ENCODE assay signal across 9 cellular contexts in genomic region chr2:206764673-206765241, GRCh38. TPM values are rescaled to one million over a fixed set of nuclear protein-coding genes. Genes with fewer than 3 reads are reported as not detected.
A peak's percentile ranks its signal among the peaks of the same experiment; 100 is the strongest.
DNase-seq lines count a peak whose midpoint lies in the region; ATAC-seq and TF ChIP-seq lines count a peak whose summit lies in the region.
"Had no signal": no experiment of that assay in that cellular context is flagged by ENCODE, and none has a peak within 500 bp of the region (broad histone marks: within the 10 kb centered on the region; RNA-seq: fewer than 3 reads in every experiment).

No MANE protein-coding gene starts in this region.

- no peaks in the 10 kb centered on the region for H3K9me3 ChIP-seq in right lobe of liver

- DNase-seq in GM12865 (ENCODE audit: low read depth) (peak; percentile 7), right lobe of liver (no peak), middle frontal gyrus (ENCODE audit: extremely low spot score, low spot score) (no peak), NCI-H345 (lab: John Stamatoyannopoulos, UW) (no peak), AML-193 (lab: John Stamatoyannopoulos, UW) (no peak)

- TF ChIP-seq POLR2A in right lobe of liver (IDR thresholded peaks at IDR 0.05), result no peak

- ATAC-seq in HG03066 (IDR thresholded peaks at IDR 0.05; ENCODE audit: low read depth, unreplicated experiment), result peak; percentile 33
- ATAC-seq in right lobe of liver, result no peak

- H3K4me3 ChIP-seq in GM12865 (ENCODE audit: low read depth, low read length), result peak overlapping the region; percentile 69
- peak overlapping the region; percentile 79 to 96 (median 92) for H3K4me3 ChIP-seq in right lobe of liver
- H3K4me3 ChIP-seq in urinary bladder (ENCODE audit: low read depth, low read length), result peak overlapping the region; percentile 77

- WGBS in adipose tissue, 3 donors, result 8 to 10% (median 8%) methylated on average over 18 of the region's 18 CpGs
- 12% methylated on average over 18 of the region's 18 CpGs for WGBS in right lobe of liver (ENCODE audit: insufficient coverage, low coverage, low lambda C conversion rate, missing lambda C conversion rate)
- WGBS in urinary bladder, result 7% methylated on average over 18 of the region's 18 CpGs

- intact Hi-C loops in right lobe of liver (cut with DNase I), result no loop called here

- TF ChIP-seq CTCF in GM12865 (IDR thresholded peaks at IDR 0.05; ENCODE audit: insufficient read depth, low read depth, low read length, missing control alignments) (no peak), right lobe of liver (IDR thresholded peaks at IDR 0.05) (no peak)

- H3K4me1 ChIP-seq in right lobe of liver (peaks cover 0 to 6% (median 1%) of the 10 kb centered on the region in 4 donors), urinary bladder (ENCODE audit: insufficient read depth) (no peaks in the 10 kb centered on the region)

- H3K27me3 ChIP-seq in right lobe of liver, result no peaks in the 10 kb centered on the region

- H3K36me3 ChIP-seq in right lobe of liver (peaks cover 0 to 6% (median 0%) of the 10 kb centered on the region in 4 donors), urinary bladder (ENCODE audit: insufficient read depth) (no peaks in the 10 kb centered on the region)

- H3K27ac ChIP-seq in adipose tissue (ENCODE audit: low read depth, low read length) (peak overlapping the region; percentile 17), right lobe of liver (peak overlapping the region in 2 of 3 donors; percentile 72 to 77), urinary bladder (ENCODE audit: low read depth) (no peak overlapping the region)

RNA-seq across cellular contexts. Expression of gene MDH1B, which starts 0.4 kb away (rescaled TPM):
- under 1 TPM; 0.30 to 0.67 (median 0.55) TPM for polyA plus RNA-seq in adipose tissue
- total RNA-seq in right lobe of liver, result under 1 TPM in 4 of 6 experiments, not detected in 2; 0.11 to 0.32 (median 0.18) TPM
- 1.2 TPM for total RNA-seq in urinary bladder
- 0.39 TPM for polyA plus RNA-seq in urinary bladder

RNA-seq across cellular contexts. Expression of gene FASTKD2, which starts 0.6 kb away (rescaled TPM):
- polyA plus RNA-seq in adipose tissue, result 10 to 100 TPM in 1 of 3 donors, 1 to 10 TPM in 2; 8.3 to 21.0 (median 9.4) TPM
- 10 to 100 TPM; 13.5 to 29.1 (median 16.9) TPM for total RNA-seq in right lobe of liver
- 60.8 TPM for total RNA-seq in urinary bladder
- polyA plus RNA-seq in urinary bladder, result 19.1 TPM

RNA-seq across cellular contexts. Expression of gene DYTN, which starts 46.6 kb away (rescaled TPM):
- polyA plus RNA-seq in adipose tissue (not detected), urinary bladder (not detected)
- total RNA-seq in right lobe of liver (not detected), urinary bladder (not detected)
- total RNA-seq: temporal lobe had no signal
